In the genomic region with DNA sequence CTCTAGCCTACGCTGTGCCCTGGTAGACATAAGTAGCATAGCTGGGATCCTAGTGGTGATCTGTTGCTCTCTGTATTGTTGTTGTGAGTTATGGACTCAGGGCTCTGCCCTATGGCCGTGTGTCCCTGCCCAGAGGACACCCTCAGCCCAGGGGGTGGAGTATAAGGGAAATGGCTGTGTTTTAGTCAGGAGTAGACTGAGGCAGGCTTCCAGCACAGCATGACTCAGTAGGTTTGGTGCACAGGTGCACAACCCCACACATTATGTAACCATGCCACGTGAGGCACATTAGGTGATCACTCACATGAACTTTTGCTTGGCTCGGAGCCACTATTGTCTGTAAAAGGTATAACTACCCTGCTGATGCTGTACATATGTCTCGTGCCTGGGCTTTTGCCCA, we compare ENCODE assay signal across 21 cellular contexts. TPM values are rescaled to one million over a fixed set of nuclear protein-coding genes. Genes with fewer than 3 reads are reported as not detected.
DNase-seq lines count a peak whose midpoint lies in the region; ATAC-seq and FAIRE-seq lines count a peak whose summit lies in the region.
"Had no signal": no experiment of that assay in that cellular context is flagged by ENCODE, and none has a peak within 500 bp of the region (broad histone marks: within the 10 kb centered on the region; RNA-seq: fewer than 3 reads in every experiment).

No MANE protein-coding gene starts in this region.

- H3K4me3 ChIP-seq in esophagus (ENCODE audit: low read depth in 1 of 2, low read length in 2 of 2), result no peak overlapping the region
- H3K4me3 ChIP-seq: BLaER1 treated with 17β-estradiol and CSF1 and Interleukin-3, amounts not matched to agents 10 nM and 100 nM; esophagus muscularis mucosa; heart left ventricle had no signal

- FAIRE-seq in urothelium cell line (lab: Jason Lieb, UNC), result no peak
- FAIRE-seq: A204.1 had no signal

- WGBS in esophagus, 2 donors, result 55 to 68% methylated on average over 5 of the region's 5 CpGs

- peaks cover 0 to 8% of the 10 kb centered on the region in 2 donors for H3K36me3 ChIP-seq in esophagus (ENCODE audit: control insufficient read depth in 2 of 2, insufficient read depth in 2 of 2, low read length in 1 of 2)
- H3K36me3 ChIP-seq: brain microvascular endothelial cell had no signal

- H3K9me3 ChIP-seq in esophagus (ENCODE audit: control insufficient read depth in 2 of 2, insufficient read depth in 1 of 2, low read depth in 1 of 2, low read length in 1 of 2), result no peaks in the 10 kb centered on the region
- H3K9me3 ChIP-seq: esophagus muscularis mucosa, heart left ventricle had no signal

- no peaks in the 10 kb centered on the region for H3K27me3 ChIP-seq in esophagus (ENCODE audit: control insufficient read depth in 1 of 2, insufficient read depth in 2 of 2, low read length in 2 of 2)
- H3K27me3 ChIP-seq: BLaER1 treated with 17β-estradiol and CSF1 and Interleukin-3, amounts not matched to agents 10 nM and 100 nM; brain microvascular endothelial cell; esophagus muscularis mucosa; heart left ventricle had no signal

- H3K27ac ChIP-seq in esophagus (ENCODE audit: low read depth in 2 of 2, low read length in 1 of 2), result peak overlapping the region; percentile 69 to 91
- H3K27ac ChIP-seq: BLaER1 treated with 17β-estradiol and CSF1 and Interleukin-3, amounts not matched to agents 10 nM and 100 nM; brain microvascular endothelial cell; esophagus muscularis mucosa; heart left ventricle had no signal

- ATAC-seq in HG02938 (IDR thresholded peaks at IDR 0.05; ENCODE audit: unreplicated experiment) (no peak), HG02973 (IDR thresholded peaks at IDR 0.05; ENCODE audit: unreplicated experiment) (no peak)

- peaks cover 2 to 11% of the 10 kb centered on the region in 2 donors for H3K4me1 ChIP-seq in esophagus (ENCODE audit: control insufficient read depth in 2 of 2, insufficient read depth in 2 of 2, low read length in 1 of 2)
- H3K4me1 ChIP-seq: esophagus muscularis mucosa, heart left ventricle had no signal

- DNase-seq in NCI-H345 (lab: John Stamatoyannopoulos, UW) (peak; percentile 43), NCI-H345 treated with DMSO at 0.1 percent for 48 hours (lab: John Stamatoyannopoulos, UW; ENCODE audit: unreplicated experiment) (no peak), myocyte (ENCODE audit: low read depth) (peak; percentile 28), urothelium cell line (ENCODE audit: low spot score) (peak; percentile 17), NCI-H82 treated with DMSO at 0.1 percent for 48 hours (lab: John Stamatoyannopoulos, UW; ENCODE audit: unreplicated experiment) (no peak)
- DNase-seq: activated CD4-positive, alpha-beta T cell treated with anti-CD3 and anti-CD28 coated beads, Interleukin-2, amount 50 U/mL, for 48 hours; activated T-cell treated with anti-CD3 and anti-CD28 coated beads, Interleukin-2, amount 50 U/mL, for 48 hours; heart left ventricle; mesenchymal stem cell; NCI-H1092; NK-92 treated with Interleukin-12 subunit alpha and Interleukin-12 subunit beta, amount 100 ng/mL, for 24 hours; stimulated activated CD4-positive, alpha-beta T cell treated with anti-CD3 and anti-CD28 coated beads, Interleukin-4, amount 100 ng/mL, for 24 hours; stimulated activated CD8-positive, alpha-beta memory T cell treated with anti-CD3 and anti-CD28 coated beads, Interleukin-4, amount 100 ng/mL, for 48 hours; T-helper 1 cell had no signal

RNA-seq across cellular contexts. Expression of gene PEX13, which starts 59.9 kb away (rescaled TPM):
- polyA plus RNA-seq in esophagus, result 10 to 100 TPM in 1 of 2 donors, 1 to 10 TPM in 1; 8.3 to 10.7 TPM
- total RNA-seq in myocyte, result 37.6 and 44.6 TPM in 2 replicates
- 10.0 TPM for polyA plus RNA-seq in myocyte (2012)

Comparison
In these comparisons a context has a peak if more than half of its experiments do, and no peak if none do; other contexts are left out.
1. DNase-seq: peak in NCI-H345 (single experiment), myocyte (single experiment) and urothelium cell line (single experiment); none in NCI-H345 treated with DMSO at 0.1 percent for 48 hours (single experiment) and NCI-H82 treated with DMSO at 0.1 percent for 48 hours (single experiment).